13 cellular contexts compared by ENCODE assay signal in genomic region chr13:32752997-32753606, GRCh38.
DNase-seq lines count a peak whose midpoint lies in the region; TF ChIP-seq lines count a peak whose summit lies in the region.
"Had no signal": no experiment of that assay in that cellular context is flagged by ENCODE, and none has a peak within 500 bp of the region (broad histone marks: within the 10 kb centered on the region; RNA-seq: fewer than 3 reads in every experiment).

No MANE protein-coding gene starts in this region.

- DNase-seq in NCI-H1436 (lab: John Stamatoyannopoulos, UW) (peak; percentile 6), NCI-H1436 treated with DMSO at 0.1 percent for 48 hours (lab: John Stamatoyannopoulos, UW) (no peak), NCI-H1105 (lab: John Stamatoyannopoulos, UW) (peak; percentile 5), NCI-H748 (lab: John Stamatoyannopoulos, UW; ENCODE audit: unreplicated experiment) (peak; percentile 67), mesothelial cell of epicardium (ENCODE audit: low spot score in 2 of 2, unreplicated experiment in 2 of 2) (no peak), Caco-2 (no peak), colonic mucosa (no peak), caudate nucleus (lab: John Stamatoyannopoulos, UW) (no peak)
- DNase-seq: CD8-positive, alpha-beta memory T cell; HFFc6; KBM-7; MV-4-11 had no signal

- peaks cover 3% of the 10 kb centered on the region for H3K9me3 Mint-ChIP-seq in mesothelial cell of epicardium
- no peaks in the 10 kb centered on the region for H3K9me3 Mint-ChIP-seq in Caco-2 (ENCODE audit: unreplicated experiment)
- H3K9me3 Mint-ChIP-seq: CD8-positive, alpha-beta memory T cell; HFFc6 had no signal

- POLR2A ChIA-PET in Caco-2 (lab: Charles Lee), result no interaction called here

- H3K9ac ChIP-seq in colonic mucosa (ENCODE audit: low read depth in 2 of 2, low read length in 2 of 2), result no peak overlapping the region
- H3K9ac ChIP-seq: BLaER1 treated with 17β-estradiol and CSF1 and Interleukin-3, amounts not matched to agents 10 nM and 100 nM had no signal

- H3K27me3 ChIP-seq in Caco-2 (replicated peaks; ENCODE audit: control insufficient read depth, insufficient read depth, low read length), result no peaks in the 10 kb centered on the region
- no peaks in the 10 kb centered on the region for H3K27me3 ChIP-seq in colonic mucosa
- H3K27me3 ChIP-seq: BLaER1 treated with 17β-estradiol and CSF1 and Interleukin-3, amounts not matched to agents 10 nM and 100 nM had no signal

- H3K4me3 ChIP-seq in Caco-2 (ENCODE audit: low read depth, low read length) (no peak overlapping the region), colonic mucosa (no peak overlapping the region)
- H3K4me3 ChIP-seq: BLaER1 treated with 17β-estradiol and CSF1 and Interleukin-3, amounts not matched to agents 10 nM and 100 nM had no signal

- CTCF ChIA-PET in Caco-2 (lab: Charles Lee), result no interaction called here

- H3K9me3 ChIP-seq in Caco-2, result no peaks in the 10 kb centered on the region
- no peaks in the 10 kb centered on the region for H3K9me3 ChIP-seq in colonic mucosa
- H3K9me3 ChIP-seq: BLaER1 treated with 17β-estradiol and CSF1 and Interleukin-3, amounts not matched to agents 10 nM and 100 nM had no signal

- TF ChIP-seq CTCF in mesothelial cell of epicardium (IDR thresholded peaks at IDR 0.05; ENCODE audit: unreplicated experiment) (no peak), Caco-2 (IDR thresholded peaks at IDR 0.05; ENCODE audit: insufficient read depth in 1 of 2, low read depth in 1 of 2, low read length in 1 of 2, severe bottlenecking in 1 of 2, unreplicated experiment in 1 of 2) (no peak), colonic mucosa (IDR thresholded peaks at IDR 0.05) (no peak)

- H3K27ac ChIP-seq in colonic mucosa (no peak overlapping the region), caudate nucleus (ENCODE audit: low read depth, low read length) (no peak overlapping the region)
- H3K27ac ChIP-seq: BLaER1 treated with 17β-estradiol and CSF1 and Interleukin-3, amounts not matched to agents 10 nM and 100 nM had no signal

- H3K36me3 ChIP-seq in Caco-2 (ENCODE audit: control insufficient read depth, insufficient read depth, low read length) (no peaks in the 10 kb centered on the region), colonic mucosa (no peaks in the 10 kb centered on the region)

- peak overlapping the region; percentile 10 for H3K27ac Mint-ChIP-seq in mesothelial cell of epicardium
- H3K27ac Mint-ChIP-seq in Caco-2 (ENCODE audit: unreplicated experiment), result no peak overlapping the region
- H3K27ac Mint-ChIP-seq: CD8-positive, alpha-beta memory T cell; HFFc6 had no signal

- H3K4me3 Mint-ChIP-seq in mesothelial cell of epicardium (no peak overlapping the region), Caco-2 (ENCODE audit: unreplicated experiment) (no peak overlapping the region)
- H3K4me3 Mint-ChIP-seq: CD8-positive, alpha-beta memory T cell; HFFc6 had no signal

- H3K27me3 Mint-ChIP-seq in mesothelial cell of epicardium (ENCODE audit: low read depth) (no peaks in the 10 kb centered on the region), Caco-2 (ENCODE audit: insufficient read depth, unreplicated experiment) (no peaks in the 10 kb centered on the region)
- H3K27me3 Mint-ChIP-seq: CD8-positive, alpha-beta memory T cell had no signal

- H3K4me1 Mint-ChIP-seq in mesothelial cell of epicardium (no peaks in the 10 kb centered on the region), Caco-2 (ENCODE audit: low read depth, unreplicated experiment) (peaks cover 13% of the 10 kb centered on the region)
- H3K4me1 Mint-ChIP-seq: CD8-positive, alpha-beta memory T cell had no signal

- no TSS peak for BruUV-seq in Caco-2 (replicated peaks; lab: Mats Ljungman, UMichigan)

- 0 out of 2 replicates have a peak, but pooled peaks cover 3% of the 10 kb centered on the region for H3K4me1 ChIP-seq in Caco-2
- no peaks in the 10 kb centered on the region for H3K4me1 ChIP-seq in colonic mucosa
- H3K4me1 ChIP-seq: BLaER1 treated with 17β-estradiol and CSF1 and Interleukin-3, amounts not matched to agents 10 nM and 100 nM had no signal

- H3K36me3 Mint-ChIP-seq in mesothelial cell of epicardium (peaks cover 33% of the 10 kb centered on the region), Caco-2 (ENCODE audit: insufficient read depth, unreplicated experiment) (peaks cover 18% of the 10 kb centered on the region)

- intact Hi-C loops in Caco-2 (cut with micrococcal nuclease; ENCODE audit: unreplicated experiment) (no loop called here), colonic mucosa (cut with DNase I) (no loop called here)

Comparison
In these comparisons a context has a peak if more than half of its experiments do, and no peak if none do; other contexts are left out.
1. DNase-seq: peak in NCI-H1436 (single experiment), NCI-H1105 (single experiment) and NCI-H748 (single experiment); none in NCI-H1436 treated with DMSO at 0.1 percent for 48 hours (single experiment), mesothelial cell of epicardium (0 of 2), Caco-2 (0 of 2), colonic mucosa (single experiment) and caudate nucleus (0 of 61).